In genomic region chr1:220144051-220144450, GRCh38 we compare ENCODE assay signal across 20 cellular contexts.
"Had no signal": no experiment of that assay in that cellular context is flagged by ENCODE, and none has a peak within 500 bp of the region (broad histone marks: within the 10 kb centered on the region; RNA-seq: fewer than 3 reads in every experiment).

No MANE protein-coding gene starts in this region.

- H3K4me1 ChIP-seq: esophagus squamous epithelium, right atrium auricular region, sigmoid colon, transverse colon had no signal

- H3K9me3 ChIP-seq: esophagus squamous epithelium, gastroesophageal sphincter, neutrophil, right atrium auricular region, sigmoid colon, stomach, thoracic aorta, transverse colon had no signal

- H3K9me3 Mint-ChIP-seq: naive thymus-derived CD4-positive, alpha-beta T cell had no signal

- H3K4me1 Mint-ChIP-seq: naive thymus-derived CD4-positive, alpha-beta T cell had no signal

- ATAC-seq: gastroesophageal sphincter; left colon; left ventricle myocardium superior; naive thymus-derived CD4-positive, alpha-beta T cell had no signal

- H3K4me3 ChIP-seq: esophagus squamous epithelium, gastroesophageal sphincter, right atrium auricular region, sigmoid colon, skin epidermis, stomach, thoracic aorta, transverse colon had no signal

- H3K27me3 ChIP-seq: esophagus squamous epithelium, gastroesophageal sphincter, neutrophil, right atrium auricular region, sigmoid colon, stomach, transverse colon had no signal

- DNase-seq: effector memory CD4-positive, alpha-beta T cell; esophagus squamous epithelium; foreskin fibroblast; left colon; left ventricle myocardium superior; mesendoderm; naive thymus-derived CD4-positive, alpha-beta T cell; posterior cingulate gyrus; sigmoid colon; stimulated activated CD4-positive, alpha-beta T cell treated with anti-CD3 and anti-CD28 coated beads, Interleukin-2, amount 100 ng/mL, for 24 hours; stimulated activated CD4-positive, alpha-beta T cell treated with anti-CD3 and anti-CD28 coated beads, Interleukin-4, amount 100 ng/mL, for 4 hours; stimulated activated naive CD4-positive, alpha-beta T cell; stomach; substantia nigra; transverse colon had no signal

- H3K27ac ChIP-seq: esophagus squamous epithelium, gastroesophageal sphincter, neutrophil, right atrium auricular region, sigmoid colon, skin epidermis, stomach, thoracic aorta, transverse colon had no signal

- H3K4me3 Mint-ChIP-seq: naive thymus-derived CD4-positive, alpha-beta T cell had no signal

- H3K27me3 Mint-ChIP-seq: naive thymus-derived CD4-positive, alpha-beta T cell had no signal
